Comparison of ENCODE assay signal across 8 cellular contexts in the genomic region with DNA sequence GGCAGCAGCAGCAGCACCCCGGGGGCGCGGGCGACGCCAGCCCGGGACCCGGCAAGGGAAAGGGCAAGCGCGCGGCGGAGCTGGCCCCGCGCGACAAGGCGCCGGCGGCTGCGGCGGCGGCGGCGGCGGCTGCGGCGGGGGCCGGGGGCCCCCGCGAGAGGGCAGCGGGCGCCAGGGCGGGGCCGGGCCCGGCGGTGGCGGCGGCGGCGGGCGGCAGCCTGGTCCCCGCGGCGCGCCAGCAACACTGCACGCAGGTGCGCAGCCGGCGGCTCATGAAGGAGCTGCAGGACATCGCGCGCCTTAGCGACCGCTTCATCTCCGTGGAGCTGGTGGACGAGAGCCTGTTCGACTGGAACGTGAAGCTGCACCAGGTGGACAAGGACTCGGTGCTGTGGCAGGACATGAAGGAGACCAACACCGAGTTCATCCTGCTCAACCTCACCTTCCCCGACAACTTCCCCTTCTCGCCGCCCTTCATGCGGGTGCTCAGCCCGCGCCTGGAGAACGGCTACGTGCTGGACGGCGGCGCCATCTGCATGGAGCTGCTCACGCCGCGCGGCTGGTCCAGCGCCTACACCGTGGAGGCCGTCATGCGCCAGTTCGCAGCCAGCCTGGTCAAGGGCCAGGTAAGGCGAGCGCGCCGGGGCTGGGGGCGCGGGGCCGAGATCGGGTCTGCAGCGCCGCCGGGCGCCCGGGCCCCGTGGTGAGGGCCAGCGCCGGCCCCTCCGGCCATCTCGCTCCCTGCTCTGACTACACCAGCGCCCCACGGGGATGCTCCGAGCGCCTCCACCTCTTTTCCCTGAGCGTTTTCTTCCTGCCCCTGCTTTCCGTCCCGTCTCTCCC. TPM values are rescaled to one million over a fixed set of nuclear protein-coding genes. Genes with fewer than 3 reads are reported as not detected.
A peak's percentile ranks its signal among the peaks of the same experiment; 100 is the strongest.
DNase-seq lines count a peak whose midpoint lies in the region; ATAC-seq and TF ChIP-seq lines count a peak whose summit lies in the region.

Gene UBE2QL1, plus strand, starts transcription at position 238 of the 843 bp plus-strand sequence. Its CDS starts 35 bp downstream, at position 273.

- H3K27me3 ChIP-seq in cardiac muscle cell = peaks cover 45% of the 10 kb centered on the region

- H3K27ac Mint-ChIP-seq in activated T-cell treated with anti-CD3 and anti-CD28 coated beads, Interleukin-2, amount 50 U/mL, for 24 hours = no peak within 1 kb of the TSS
- H3K27ac Mint-ChIP-seq in progenitor cell of endocrine pancreas = peak within 1 kb of the TSS; percentile 60

- TF ChIP-seq CTCF in cardiac muscle cell (IDR thresholded peaks at IDR 0.05; ENCODE audit: low read depth, low read length) (no peak), progenitor cell of endocrine pancreas (IDR thresholded peaks at IDR 0.05; ENCODE audit: unreplicated experiment) (peak; percentile 20)

- peak within 1 kb of the TSS; percentile 53 for H3K4me3 ChIP-seq in cardiac muscle cell

- H3K36me3 Mint-ChIP-seq in activated T-cell treated with anti-CD3 and anti-CD28 coated beads, Interleukin-2, amount 50 U/mL, for 24 hours (ENCODE audit: low read depth) = no peaks in the 10 kb centered on the region
- H3K36me3 Mint-ChIP-seq in progenitor cell of endocrine pancreas (ENCODE audit: insufficient read depth) = no peaks in the 10 kb centered on the region

- H3K27ac ChIP-seq in cardiac muscle cell = no peak within 1 kb of the TSS

- no peaks in the 10 kb centered on the region for H3K36me3 ChIP-seq in cardiac muscle cell

- no peaks in the 10 kb centered on the region for H3K4me1 ChIP-seq in cardiac muscle cell (ENCODE audit: low read depth)

- no peaks in the 10 kb centered on the region for H3K9me3 ChIP-seq in cardiac muscle cell (ENCODE audit: low read depth)

- peak; percentile 47 for DNase-seq in activated T-cell treated with anti-CD3 and anti-CD28 coated beads, Interleukin-2, amount 50 U/mL, for 24 hours
- DNase-seq in cardiac muscle cell (ENCODE audit: low read depth in 1 of 2, low spot score in 1 of 2) = peak in 1 of 2 donors; percentile 56
- DNase-seq in progenitor cell of endocrine pancreas (ENCODE audit: low spot score, unreplicated experiment) = peak; percentile 26
- DNase-seq in EL = no peak
- DNase-seq in NCI-H226 = no peak
- no peak for DNase-seq in medulla oblongata (ENCODE audit: extremely low spot score)

- H3K27me3 Mint-ChIP-seq in activated T-cell treated with anti-CD3 and anti-CD28 coated beads, Interleukin-2, amount 50 U/mL, for 24 hours = peaks cover 60% of the 10 kb centered on the region
- H3K27me3 Mint-ChIP-seq in progenitor cell of endocrine pancreas = peaks cover 63% of the 10 kb centered on the region

- H3K4me3 Mint-ChIP-seq in activated T-cell treated with anti-CD3 and anti-CD28 coated beads, Interleukin-2, amount 50 U/mL, for 24 hours = peak within 1 kb of the TSS; percentile 64
- H3K4me3 Mint-ChIP-seq in progenitor cell of endocrine pancreas (ENCODE audit: low read depth) = peak within 1 kb of the TSS; percentile 77

- H3K4me1 Mint-ChIP-seq in activated T-cell treated with anti-CD3 and anti-CD28 coated beads, Interleukin-2, amount 50 U/mL, for 24 hours (ENCODE audit: low read depth) = peaks cover 9% of the 10 kb centered on the region
- H3K4me1 Mint-ChIP-seq in progenitor cell of endocrine pancreas (ENCODE audit: low read depth) = peaks cover 7% of the 10 kb centered on the region

- peak; percentile 64 for ATAC-seq in GM18868 (IDR thresholded peaks at IDR 0.05; ENCODE audit: unreplicated experiment)
- ATAC-seq in HG03378 (IDR thresholded peaks at IDR 0.05; ENCODE audit: unreplicated experiment) = peak; percentile 55

- peaks cover 2% of the 10 kb centered on the region for H3K9me3 Mint-ChIP-seq in activated T-cell treated with anti-CD3 and anti-CD28 coated beads, Interleukin-2, amount 50 U/mL, for 24 hours
- no peaks in the 10 kb centered on the region for H3K9me3 Mint-ChIP-seq in progenitor cell of endocrine pancreas (ENCODE audit: low read depth)

RNA-seq across cellular contexts. Expression of gene UBE2QL1, which starts in this region (rescaled TPM):
- 5.9 and 8.8 TPM in 2 replicates for total RNA-seq in cardiac muscle cell
- 6.3 and 12.0 TPM in 2 replicates for polyA plus RNA-seq in cardiac muscle cell
- 2.5 and 2.9 TPM in 2 replicates for total RNA-seq in progenitor cell of endocrine pancreas

Comparison
In these comparisons a context has a peak if more than half of its experiments do, and no peak if none do; other contexts are left out.
1. DNase-seq: peak in activated T-cell treated with anti-CD3 and anti-CD28 coated beads, Interleukin-2, amount 50 U/mL, for 24 hours (single experiment) and progenitor cell of endocrine pancreas (single experiment); none in EL (single experiment), NCI-H226 (single experiment) and medulla oblongata (single experiment).